In genomic region chr1:244858357-244858756, GRCh38 we compare ENCODE assay signal across 2 cellular contexts.
TF ChIP-seq lines count a peak whose summit lies in the region.

No MANE protein-coding gene starts in this region.

TF ChIP-seq in HepG2, 621 proteins besides CTCF, POLR2A, EP300 and RAD21:
- TF ChIP-seq, protein P1, sequence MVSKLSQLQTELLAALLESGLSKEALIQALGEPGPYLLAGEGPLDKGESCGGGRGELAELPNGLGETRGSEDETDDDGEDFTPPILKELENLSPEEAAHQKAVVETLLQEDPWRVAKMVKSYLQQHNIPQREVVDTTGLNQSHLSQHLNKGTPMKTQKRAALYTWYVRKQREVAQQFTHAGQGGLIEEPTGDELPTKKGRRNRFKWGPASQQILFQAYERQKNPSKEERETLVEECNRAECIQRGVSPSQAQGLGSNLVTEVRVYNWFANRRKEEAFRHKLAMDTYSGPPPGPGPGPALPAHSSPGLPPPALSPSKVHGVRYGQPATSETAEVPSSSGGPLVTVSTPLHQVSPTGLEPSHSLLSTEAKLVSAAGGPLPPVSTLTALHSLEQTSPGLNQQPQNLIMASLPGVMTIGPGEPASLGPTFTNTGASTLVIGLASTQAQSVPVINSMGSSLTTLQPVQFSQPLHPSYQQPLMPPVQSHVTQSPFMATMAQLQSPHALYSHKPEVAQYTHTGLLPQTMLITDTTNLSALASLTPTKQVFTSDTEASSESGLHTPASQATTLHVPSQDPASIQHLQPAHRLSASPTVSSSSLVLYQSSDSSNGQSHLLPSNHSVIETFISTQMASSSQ (IDR thresholded peaks at IDR 0.05; ENCODE audit: low read depth): no peak
- TF ChIP-seq, protein P1 (CRISPR knock-in tag; IDR thresholded peaks at IDR 0.05; ENCODE audit: borderline replicate concordance): no peak
- TF ChIP-seq RBFOX2 (IDR thresholded peaks at IDR 0.05; ENCODE audit: low read depth, low read length): 0 out of 2 replicates have a peak, but pooled peaks have one; percentile 1

TF ChIP-seq in endothelial cell of umbilical vein, 7 proteins besides CTCF, POLR2A, EP300 and RAD21:
- TF ChIP-seq MYC (IDR thresholded peaks at IDR 0.05; ENCODE audit: low read depth, low read length): no peak
- TF ChIP-seq JUN (IDR thresholded peaks at IDR 0.05; ENCODE audit: borderline replicate concordance, insufficient read depth, insufficient read length, low read depth): no peak
- no peak for TF ChIP-seq MAX (IDR thresholded peaks at IDR 0.05; ENCODE audit: insufficient read depth, insufficient read length)
- TF ChIP-seq EZH2 (IDR thresholded peaks at IDR 0.05; ENCODE audit: borderline replicate concordance, low read depth, low read length, severe bottlenecking): no peak
- no peak for TF ChIP-seq GATA2 (IDR thresholded peaks at IDR 0.05; ENCODE audit: insufficient read depth, insufficient read length, low read depth, low read length)
- TF ChIP-seq POLR2AphosphoS5 (IDR thresholded peaks at IDR 0.05; ENCODE audit: insufficient read depth, low read depth, low read length): no peak
- TF ChIP-seq FOS (IDR thresholded peaks at IDR 0.05; ENCODE audit: borderline replicate concordance, insufficient read depth, low read length): no peak
